In genomic region chr1:175649416-175649815, GRCh38 we compare ENCODE assay signal across 36 cellular contexts.
"Had no signal": no experiment of that assay in that cellular context is flagged by ENCODE, and none has a peak within 500 bp of the region (broad histone marks: within the 10 kb centered on the region; RNA-seq: fewer than 3 reads in every experiment).

No MANE protein-coding gene starts in this region.

- H3K9me3 Mint-ChIP-seq: activated CD4-positive, alpha-beta memory T cell treated with anti-CD3 and anti-CD28 coated beads, Interleukin-2, amount 10 ng/mL, durations not matched to agents 7 days and 5 days; activated naive CD4-positive, alpha-beta T cell treated with anti-CD3 and anti-CD28 coated beads, Interleukin-2, amount 10 ng/mL, durations not matched to agents 7 days and 5 days; activated naive CD8-positive, alpha-beta T cell treated with anti-CD3 and anti-CD28 coated beads, Interleukin-2, amount 50 U/mL, for 24 hours; brain had no signal

- H3K4me3 Mint-ChIP-seq: activated CD4-positive, alpha-beta memory T cell treated with anti-CD3 and anti-CD28 coated beads, Interleukin-2, amount 10 ng/mL, durations not matched to agents 7 days and 5 days; activated CD8-positive, alpha-beta memory T cell treated with anti-CD3 and anti-CD28 coated beads, Interleukin-2, amount 10 ng/mL, durations not matched to agents 7 days and 5 days; activated naive CD4-positive, alpha-beta T cell treated with anti-CD3 and anti-CD28 coated beads, Interleukin-2, amount 10 ng/mL, durations not matched to agents 7 days and 5 days; activated naive CD8-positive, alpha-beta T cell; activated naive CD8-positive, alpha-beta T cell treated with anti-CD3 and anti-CD28 coated beads, Interleukin-2, amount 50 U/mL, for 24 hours; brain had no signal

- H3K27ac ChIP-seq: PC-9, RWPE1, VCaP had no signal

- ATAC-seq: activated CD8-positive, alpha-beta memory T cell treated with anti-CD3 and anti-CD28 coated beads, Interleukin-2, amount 10 ng/mL, durations not matched to agents 7 days and 5 days; activated naive CD8-positive, alpha-beta T cell treated with anti-CD3 and anti-CD28 coated beads, Interleukin-2, amount 50 U/mL, for 24 hours; Right ventricle myocardium inferior had no signal

- H3K4me2 ChIP-seq: PC-9 had no signal

- H3K36me3 Mint-ChIP-seq: activated CD8-positive, alpha-beta memory T cell treated with anti-CD3 and anti-CD28 coated beads, Interleukin-2, amount 10 ng/mL, durations not matched to agents 7 days and 5 days; activated naive CD4-positive, alpha-beta T cell treated with anti-CD3 and anti-CD28 coated beads, Interleukin-2, amount 10 ng/mL, durations not matched to agents 7 days and 5 days; activated naive CD8-positive, alpha-beta T cell; brain had no signal

- H3K4me1 Mint-ChIP-seq: activated CD4-positive, alpha-beta memory T cell treated with anti-CD3 and anti-CD28 coated beads, Interleukin-2, amount 10 ng/mL, durations not matched to agents 7 days and 5 days; activated CD8-positive, alpha-beta memory T cell treated with anti-CD3 and anti-CD28 coated beads, Interleukin-2, amount 10 ng/mL, durations not matched to agents 7 days and 5 days; activated naive CD4-positive, alpha-beta T cell treated with anti-CD3 and anti-CD28 coated beads, Interleukin-2, amount 10 ng/mL, durations not matched to agents 7 days and 5 days; activated naive CD8-positive, alpha-beta T cell treated with anti-CD3 and anti-CD28 coated beads, Interleukin-2, amount 50 U/mL, for 24 hours; brain had no signal

- DNase-seq: activated CD4-positive, alpha-beta memory T cell treated with anti-CD3 and anti-CD28 coated beads, Interleukin-2, amount 10 ng/mL, durations not matched to agents 7 days and 5 days; activated CD4-positive, alpha-beta T cell treated with anti-CD3 and anti-CD28 coated beads for 1 hour; activated CD4-positive, alpha-beta T cell treated with anti-CD3 and anti-CD28 coated beads for 48 hours; activated CD4-positive, CD25-positive, alpha-beta regulatory T cell; activated CD8-positive, alpha-beta memory T cell treated with anti-CD3 and anti-CD28 coated beads for 24 hours; activated CD8-positive, alpha-beta memory T cell treated with anti-CD3 and anti-CD28 coated beads, Interleukin-2, amount 10 ng/mL, durations not matched to agents 7 days and 5 days; activated CD8-positive, alpha-beta memory T cell treated with anti-CD3 and anti-CD28 coated beads, Interleukin-2, amount 50 U/mL, for 48 hours; activated effector memory CD4-positive, alpha-beta T cell treated with Interleukin-2 at 50 U/mL for 16 hours; activated naive CD4-positive, alpha-beta T cell treated with anti-CD3 and anti-CD28 coated beads, Interleukin-2, amount 10 ng/mL, durations not matched to agents 7 days and 5 days; activated naive CD8-positive, alpha-beta T cell treated with anti-CD3 and anti-CD28 coated beads, Interleukin-2, amount 50 U/mL, for 24 hours; activated T-cell treated with anti-CD3 and anti-CD28 coated beads, Interleukin-2, amount 50 U/mL, for 48 hours; anterior cingulate cortex; caudate nucleus; cerebellar nuclear complex; MM.1S; MV-4-11; NCI-H1092; NCI-H1436 treated with DMSO at 0.1 percent for 48 hours; NCI-H1694 treated with DMSO at 0.1 percent for 48 hours; NCI-H2029; NCI-H345; NCI-H510A; NCI-H526; NCI-H748 treated with DMSO at 0.1 percent for 48 hours; NK-92 treated with Interleukin-12 subunit alpha and Interleukin-12 subunit beta, amount 100 ng/mL, for 24 hours; PC-9; SIG-M5; SW 1271; T-helper 1 cell; T-helper 2 cell; T-helper 9 cell had no signal

- H3K27ac Mint-ChIP-seq: activated CD4-positive, alpha-beta memory T cell treated with anti-CD3 and anti-CD28 coated beads, Interleukin-2, amount 10 ng/mL, durations not matched to agents 7 days and 5 days; activated CD8-positive, alpha-beta memory T cell treated with anti-CD3 and anti-CD28 coated beads, Interleukin-2, amount 10 ng/mL, durations not matched to agents 7 days and 5 days; activated naive CD4-positive, alpha-beta T cell treated with anti-CD3 and anti-CD28 coated beads, Interleukin-2, amount 10 ng/mL, durations not matched to agents 7 days and 5 days; activated naive CD8-positive, alpha-beta T cell; activated naive CD8-positive, alpha-beta T cell treated with anti-CD3 and anti-CD28 coated beads, Interleukin-2, amount 50 U/mL, for 24 hours; brain had no signal

- H2AFZ ChIP-seq: PC-9 had no signal

- H3K27me3 Mint-ChIP-seq: activated naive CD4-positive, alpha-beta T cell treated with anti-CD3 and anti-CD28 coated beads, Interleukin-2, amount 10 ng/mL, durations not matched to agents 7 days and 5 days had no signal

- H3K4me3 ChIP-seq: PC-9 had no signal
